ENCODE assay signal across 1 cellular context in the genomic region with DNA sequence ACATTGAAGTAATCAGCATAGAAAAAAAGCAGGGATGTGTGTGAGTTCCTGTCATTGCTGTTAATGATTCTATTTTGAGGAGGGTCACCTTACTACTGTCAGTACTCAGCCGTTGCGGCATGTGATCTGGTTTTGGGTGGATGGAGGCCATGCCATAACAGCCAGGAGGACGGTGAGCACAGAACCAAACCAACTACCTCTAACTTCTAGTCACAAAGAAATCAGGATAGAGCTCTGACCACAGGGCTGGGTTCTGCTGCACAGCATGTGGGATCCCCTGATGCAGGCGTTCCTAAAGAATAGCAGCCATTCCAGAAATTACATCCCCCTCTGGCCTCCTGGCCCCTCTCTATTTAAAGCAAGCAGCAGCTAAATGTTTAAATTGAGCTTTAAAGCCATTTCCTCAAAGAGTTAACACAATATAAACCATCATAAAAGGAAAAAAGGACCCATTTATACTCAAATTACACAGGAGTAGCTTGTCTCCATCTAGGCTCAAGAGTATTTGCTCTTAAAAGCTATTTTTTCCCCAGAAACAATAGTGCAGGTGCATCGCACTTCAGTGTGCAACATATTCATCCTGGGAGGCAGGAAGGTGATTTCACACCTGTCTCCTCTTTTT.
TF ChIP-seq lines count a peak whose summit lies in the region.

No MANE protein-coding gene starts in this region.

TF ChIP-seq in H1, 55 proteins besides CTCF, POLR2A, EP300 and RAD21:
- TF ChIP-seq POU5F1 (IDR thresholded peaks at IDR 0.05; ENCODE audit: low read depth, low read length), result no peak
- TF ChIP-seq TCF12 (IDR thresholded peaks at IDR 0.05; ENCODE audit: low read depth, low read length), result peak; percentile 32; the same call in 1 of the 2 replicates
- peak; percentile 16; the same call in 1 of the 2 replicates for TF ChIP-seq TEAD4 (IDR thresholded peaks at IDR 0.05; ENCODE audit: low read depth, low read length)
- TF ChIP-seq KDM5A (IDR thresholded peaks at IDR 0.05; ENCODE audit: low read length), result no peak
- TF ChIP-seq ASH2L (IDR thresholded peaks at IDR 0.05; ENCODE audit: low read length), result no peak
- TF ChIP-seq NRF1 (IDR thresholded peaks at IDR 0.05; ENCODE audit: low read depth, low read length), result no peak
- TF ChIP-seq, protein P1, sequence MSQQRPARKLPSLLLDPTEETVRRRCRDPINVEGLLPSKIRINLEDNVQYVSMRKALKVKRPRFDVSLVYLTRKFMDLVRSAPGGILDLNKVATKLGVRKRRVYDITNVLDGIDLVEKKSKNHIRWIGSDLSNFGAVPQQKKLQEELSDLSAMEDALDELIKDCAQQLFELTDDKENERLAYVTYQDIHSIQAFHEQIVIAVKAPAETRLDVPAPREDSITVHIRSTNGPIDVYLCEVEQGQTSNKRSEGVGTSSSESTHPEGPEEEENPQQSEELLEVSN (IDR thresholded peaks at IDR 0.05), result no peak
- no peak for TF ChIP-seq RBBP5 (IDR thresholded peaks at IDR 0.05; ENCODE audit: borderline replicate concordance, low read depth, low read length)
- no peak for TF ChIP-seq CREB1 (IDR thresholded peaks at IDR 0.05)
- TF ChIP-seq SP2 (IDR thresholded peaks at IDR 0.05; ENCODE audit: low read length), result no peak
- no peak for TF ChIP-seq TAF1 (IDR thresholded peaks at IDR 0.05; ENCODE audit: low read depth, low read length)
- peak; percentile 44; the same call in 1 of the 2 replicates for TF ChIP-seq POLR2AphosphoS5 (IDR thresholded peaks at IDR 0.05; ENCODE audit: low read depth, low read length)
- TF ChIP-seq YY1 (IDR thresholded peaks at IDR 0.05; ENCODE audit: low read depth, low read length), result peak; percentile 53; the same call in 1 of the 2 replicates
- 0 out of 2 replicates have a peak, but pooled peaks have one; percentile 18 for TF ChIP-seq SP1 (IDR thresholded peaks at IDR 0.05; ENCODE audit: low read depth, low read length)
- no peak for TF ChIP-seq SIRT6 (IDR thresholded peaks at IDR 0.05; ENCODE audit: low read length)
- TF ChIP-seq, protein P2, sequence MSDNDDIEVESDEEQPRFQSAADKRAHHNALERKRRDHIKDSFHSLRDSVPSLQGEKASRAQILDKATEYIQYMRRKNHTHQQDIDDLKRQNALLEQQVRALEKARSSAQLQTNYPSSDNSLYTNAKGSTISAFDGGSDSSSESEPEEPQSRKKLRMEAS (IDR thresholded peaks at IDR 0.05), result peak; percentile 32; the same call in 1 of the 2 replicates
